ENCODE assay signal across 28 cellular contexts in the genomic region with DNA sequence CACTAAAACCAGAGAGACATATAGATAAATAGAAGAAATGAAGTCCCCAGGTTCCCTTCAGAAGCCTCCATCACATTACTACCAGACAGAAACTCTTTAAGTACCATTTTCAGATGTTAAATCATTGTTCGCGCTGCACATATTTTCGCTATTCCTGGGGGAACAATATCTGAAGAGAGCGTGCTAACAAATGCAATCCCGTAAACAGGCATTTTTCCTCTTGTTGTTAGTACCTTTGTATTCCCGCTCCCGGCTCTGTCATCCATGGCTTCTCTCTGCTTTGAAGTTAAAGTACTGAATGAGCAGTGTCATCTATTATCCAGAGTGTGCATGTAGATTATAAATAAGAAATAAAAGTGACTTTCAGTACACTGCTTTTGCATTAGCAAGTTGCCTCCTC.
"Had no signal": no experiment of that assay in that cellular context is flagged by ENCODE, and none has a peak within 500 bp of the region (broad histone marks: within the 10 kb centered on the region; RNA-seq: fewer than 3 reads in every experiment).

No MANE protein-coding gene starts in this region.

- H3K9me3 ChIP-seq: body of pancreas, left lung, pancreas, prostate gland, sigmoid colon, thyroid gland, upper lobe of right lung had no signal

- DNase-seq: activated CD4-positive, alpha-beta memory T cell treated with anti-CD3 and anti-CD28 coated beads, Interleukin-2, amount 10 ng/mL, durations not matched to agents 7 days and 5 days; activated CD4-positive, alpha-beta T cell treated with anti-CD3 and anti-CD28 coated beads for 1 hour; activated CD4-positive, alpha-beta T cell treated with anti-CD3 and anti-CD28 coated beads, Interleukin-2, amount 10 ng/mL, durations not matched to agents 7 days and 5 days; activated CD8-positive, alpha-beta memory T cell treated with anti-CD3 and anti-CD28 coated beads, Interleukin-2, amount 10 ng/mL, durations not matched to agents 7 days and 5 days; activated effector memory CD4-positive, alpha-beta T cell treated with Interleukin-2 at 50 U/mL for 16 hours; activated naive CD4-positive, alpha-beta T cell treated with Interleukin-2 at 50 U/mL for 16 hours; anterior cingulate cortex; body of pancreas; dorsolateral prefrontal cortex; effector memory CD4-positive, alpha-beta T cell; kidney glomerular epithelial cell; left lung; mesendoderm; pancreas; retina; sigmoid colon; small intestine; stimulated activated CD4-positive, alpha-beta T cell treated with anti-CD3 and anti-CD28 coated beads, Interleukin-4, amount 100 ng/mL, for 24 hours; substantia nigra; T-helper 2 cell; thyroid gland; upper lobe of right lung had no signal

- H3K4me3 ChIP-seq: body of pancreas, coronary artery, dorsolateral prefrontal cortex, left lung, lung, pancreas, prostate gland, sigmoid colon, thyroid gland, upper lobe of right lung had no signal

- H3K36me3 ChIP-seq: left lung, pancreas, prostate gland, thyroid gland, upper lobe of right lung had no signal

- H3K4me1 Mint-ChIP-seq: activated CD4-positive, alpha-beta memory T cell treated with anti-CD3 and anti-CD28 coated beads, Interleukin-2, amount 10 ng/mL, durations not matched to agents 7 days and 5 days; activated CD4-positive, alpha-beta T cell treated with anti-CD3 and anti-CD28 coated beads, Interleukin-2, amount 10 ng/mL, durations not matched to agents 7 days and 5 days; activated CD8-positive, alpha-beta memory T cell treated with anti-CD3 and anti-CD28 coated beads, Interleukin-2, amount 10 ng/mL, durations not matched to agents 7 days and 5 days; stimulated activated effector memory CD8-positive, alpha-beta T cell treated with anti-CD3 and anti-CD28 coated beads, Interleukin-12 subunit alpha, Interleukin-12 subunit beta, amount 100 ng/mL, for 72 hours had no signal

- H3K27me3 ChIP-seq: body of pancreas, dorsolateral prefrontal cortex, left lung, pancreas, sigmoid colon, thyroid gland, upper lobe of right lung had no signal

- H3K9me3 Mint-ChIP-seq: natural killer cell treated with Interleukin-12 subunit alpha and Interleukin-12 subunit beta and Interleukin-15 and Interleukin-18, amount 100 ng/mL, for 72 hours; stimulated activated effector memory CD8-positive, alpha-beta T cell treated with anti-CD3 and anti-CD28 coated beads, Interleukin-12 subunit alpha, Interleukin-12 subunit beta, amount 100 ng/mL, for 72 hours had no signal

- H3K36me3 Mint-ChIP-seq: natural killer cell treated with Interleukin-12 subunit alpha and Interleukin-12 subunit beta and Interleukin-15 and Interleukin-18, amount 100 ng/mL, for 72 hours; stimulated activated effector memory CD8-positive, alpha-beta T cell treated with anti-CD3 and anti-CD28 coated beads, Interleukin-12 subunit alpha, Interleukin-12 subunit beta, amount 100 ng/mL, for 72 hours had no signal

- H3K4me3 Mint-ChIP-seq: activated CD4-positive, alpha-beta memory T cell treated with anti-CD3 and anti-CD28 coated beads, Interleukin-2, amount 10 ng/mL, durations not matched to agents 7 days and 5 days; activated CD4-positive, alpha-beta T cell treated with anti-CD3 and anti-CD28 coated beads, Interleukin-2, amount 10 ng/mL, durations not matched to agents 7 days and 5 days; activated CD8-positive, alpha-beta memory T cell treated with anti-CD3 and anti-CD28 coated beads, Interleukin-2, amount 10 ng/mL, durations not matched to agents 7 days and 5 days; natural killer cell treated with Interleukin-12 subunit alpha and Interleukin-12 subunit beta and Interleukin-15 and Interleukin-18, amount 100 ng/mL, for 72 hours; stimulated activated effector memory CD8-positive, alpha-beta T cell treated with anti-CD3 and anti-CD28 coated beads, Interleukin-12 subunit alpha, Interleukin-12 subunit beta, amount 100 ng/mL, for 72 hours; stimulated activated naive CD8-positive, alpha-beta T cell treated with anti-CD3 and anti-CD28 coated beads, Interleukin-15, Interleukin-2, amounts not matched to agents 100 ng/mL and 50 ng/mL, for 24 hours had no signal

- H3K27ac ChIP-seq: body of pancreas, dorsolateral prefrontal cortex, left lung, pancreas, prostate gland, sigmoid colon, thyroid gland, upper lobe of right lung had no signal

- H3K4me1 ChIP-seq: prostate gland, upper lobe of right lung had no signal

- ATAC-seq: activated CD8-positive, alpha-beta memory T cell treated with anti-CD3 and anti-CD28 coated beads, Interleukin-2, amount 10 ng/mL, durations not matched to agents 7 days and 5 days; body of pancreas; left lung; natural killer cell treated with Interleukin-12 subunit alpha and Interleukin-12 subunit beta and Interleukin-15 and Interleukin-18, amount 100 ng/mL, for 72 hours; pancreas; stimulated activated effector memory CD8-positive, alpha-beta T cell treated with anti-CD3 and anti-CD28 coated beads, Interleukin-12 subunit alpha, Interleukin-12 subunit beta, amount 100 ng/mL, for 72 hours; upper lobe of right lung had no signal

- H3K27ac Mint-ChIP-seq: activated CD4-positive, alpha-beta memory T cell treated with anti-CD3 and anti-CD28 coated beads, Interleukin-2, amount 10 ng/mL, durations not matched to agents 7 days and 5 days; activated CD4-positive, alpha-beta T cell treated with anti-CD3 and anti-CD28 coated beads, Interleukin-2, amount 10 ng/mL, durations not matched to agents 7 days and 5 days; activated CD8-positive, alpha-beta memory T cell treated with anti-CD3 and anti-CD28 coated beads, Interleukin-2, amount 10 ng/mL, durations not matched to agents 7 days and 5 days; natural killer cell treated with Interleukin-12 subunit alpha and Interleukin-12 subunit beta and Interleukin-15 and Interleukin-18, amount 100 ng/mL, for 72 hours; stimulated activated effector memory CD8-positive, alpha-beta T cell treated with anti-CD3 and anti-CD28 coated beads, Interleukin-12 subunit alpha, Interleukin-12 subunit beta, amount 100 ng/mL, for 72 hours; stimulated activated naive CD8-positive, alpha-beta T cell treated with anti-CD3 and anti-CD28 coated beads, Interleukin-15, Interleukin-2, amounts not matched to agents 100 ng/mL and 50 ng/mL, for 24 hours had no signal

- H3K27me3 Mint-ChIP-seq: activated CD4-positive, alpha-beta memory T cell treated with anti-CD3 and anti-CD28 coated beads, Interleukin-2, amount 10 ng/mL, durations not matched to agents 7 days and 5 days; activated CD4-positive, alpha-beta T cell treated with anti-CD3 and anti-CD28 coated beads, Interleukin-2, amount 10 ng/mL, durations not matched to agents 7 days and 5 days; activated CD8-positive, alpha-beta memory T cell treated with anti-CD3 and anti-CD28 coated beads, Interleukin-2, amount 10 ng/mL, durations not matched to agents 7 days and 5 days; natural killer cell treated with Interleukin-12 subunit alpha and Interleukin-12 subunit beta and Interleukin-15 and Interleukin-18, amount 100 ng/mL, for 72 hours; stimulated activated naive CD8-positive, alpha-beta T cell treated with anti-CD3 and anti-CD28 coated beads, Interleukin-15, Interleukin-2, amounts not matched to agents 100 ng/mL and 50 ng/mL, for 24 hours had no signal
